In genomic region chr17:44102845-44103622, GRCh38 we compare ENCODE assay signal across 13 cellular contexts. TPM values are rescaled to one million over a fixed set of nuclear protein-coding genes. Genes with fewer than 3 reads are reported as not detected.
DNase-seq lines count a peak whose midpoint lies in the region; ATAC-seq, FAIRE-seq and TF ChIP-seq lines count a peak whose summit lies in the region.
"Had no signal": no experiment of that assay in that cellular context is flagged by ENCODE, and none has a peak within 500 bp of the region (broad histone marks: within the 10 kb centered on the region; RNA-seq: fewer than 3 reads in every experiment).

No MANE protein-coding gene starts in this region.

- H2AFZ ChIP-seq in OCI-LY7 (ENCODE audit: low read length), result no peak overlapping the region

- H3K27ac ChIP-seq in OCI-LY7 (ENCODE audit: low read depth, low read length, poor library complexity, severe bottlenecking), result no peak overlapping the region
- H3K27ac ChIP-seq in gastroesophageal sphincter, result peak overlapping the region in 3 of 4 donors; percentile 55 to 98 (median 72)

- TF ChIP-seq EP300 in gastroesophageal sphincter (IDR thresholded peaks at IDR 0.05), result no peak

- H3K4me3 ChIP-seq in OCI-LY7 (ENCODE audit: low read depth, low read length, poor library complexity, severe bottlenecking), result no peak overlapping the region
- no peak overlapping the region for H3K4me3 ChIP-seq in gastroesophageal sphincter

- H3K36me3 ChIP-seq in OCI-LY7 (ENCODE audit: insufficient read depth, low read length), result no peaks in the 10 kb centered on the region
- peaks cover 0 to 22% of the 10 kb centered on the region in 2 donors for H3K36me3 ChIP-seq in gastroesophageal sphincter

- H3K4me1 ChIP-seq in OCI-LY7 (ENCODE audit: insufficient read depth, low read length, poor library complexity, severe bottlenecking) (peaks cover 17% of the 10 kb centered on the region), gastroesophageal sphincter (peaks cover 3 to 96% (median 33%) of the 10 kb centered on the region in 3 donors)

- H3K27ac Mint-ChIP-seq in progenitor cell of endocrine pancreas, result peak overlapping the region; percentile 84
- H3K27ac Mint-ChIP-seq: activated CD8-positive, alpha-beta T cell treated with anti-CD3 and anti-CD28 coated beads for 36 hours had no signal

- H3K9me2 ChIP-seq in OCI-LY7 (ENCODE audit: insufficient read depth, low read length), result no peaks in the 10 kb centered on the region

- no peak overlapping the region for H3K4me3 Mint-ChIP-seq in progenitor cell of endocrine pancreas (ENCODE audit: low read depth)
- H3K4me3 Mint-ChIP-seq: activated CD8-positive, alpha-beta T cell treated with anti-CD3 and anti-CD28 coated beads for 36 hours had no signal

- no peaks in the 10 kb centered on the region for H3K36me3 Mint-ChIP-seq in progenitor cell of endocrine pancreas (ENCODE audit: insufficient read depth)

- DNase-seq in GM12891 (ENCODE audit: insufficient read length, low spot score), result no peak
- no peak for DNase-seq in OCI-LY7 (ENCODE audit: low spot score)
- DNase-seq in progenitor cell of endocrine pancreas (ENCODE audit: low spot score, unreplicated experiment), result no peak
- DNase-seq in inferior parietal cortex (ENCODE audit: extremely low spot score), result no peak
- no peak for DNase-seq in GM19239 (ENCODE audit: insufficient read length, low spot score)
- DNase-seq in NCI-H2081 treated with DMSO at 0.1 percent for 48 hours (lab: John Stamatoyannopoulos, UW), result no peak
- DNase-seq: activated CD8-positive, alpha-beta T cell treated with anti-CD3 and anti-CD28 coated beads for 36 hours; DND-41; foreskin fibroblast; NCI-H187 treated with DMSO at 0.1 percent for 48 hours; NCI-H774; SHP77 had no signal

- H3K27me3 Mint-ChIP-seq in progenitor cell of endocrine pancreas, result no peaks in the 10 kb centered on the region
- H3K27me3 Mint-ChIP-seq: activated CD8-positive, alpha-beta T cell treated with anti-CD3 and anti-CD28 coated beads for 36 hours had no signal

- ATAC-seq in gastroesophageal sphincter, result peak; percentile 34
- ATAC-seq: activated CD8-positive, alpha-beta T cell treated with anti-CD3 and anti-CD28 coated beads for 36 hours had no signal

- POLR2A ChIA-PET in OCI-LY7 (lab: Charles Lee), result interaction anchor here (0.6 kb wide), 1 partner anchor 25 kb away, joined by 3 read pairs; no protein-coding TSS in a partner anchor

- H3K4me1 Mint-ChIP-seq in progenitor cell of endocrine pancreas (ENCODE audit: low read depth), result no peaks in the 10 kb centered on the region

- 38 to 70% methylated on average over 9 to 10 of the region's 16 CpGs for WGBS in gastroesophageal sphincter (ENCODE audit: low coverage in 1 of 2), 2 donors

- CTCF ChIA-PET in OCI-LY7 (lab: Charles Lee; ENCODE audit: unreplicated experiment), result no interaction called here

- no peaks in the 10 kb centered on the region for H4K20me1 ChIP-seq in OCI-LY7 (ENCODE audit: insufficient read depth, low read length)

- TF ChIP-seq POLR2A in GM12891 (IDR thresholded peaks at IDR 0.05; ENCODE audit: low read depth, low read length) (no peak), gastroesophageal sphincter (IDR thresholded peaks at IDR 0.05) (no peak)

- TF ChIP-seq CTCF in OCI-LY7 (conservative IDR thresholded peaks at IDR 0.05; ENCODE audit: low read length) (0 out of 2 replicates have a peak, but pooled peaks have one; percentile 36), gastroesophageal sphincter (IDR thresholded peaks at IDR 0.05) (no peak), progenitor cell of endocrine pancreas (IDR thresholded peaks at IDR 0.05; ENCODE audit: unreplicated experiment) (no peak)

- no peaks in the 10 kb centered on the region for H3K27me3 ChIP-seq in gastroesophageal sphincter

- FAIRE-seq in GM12891 (lab: Jason Lieb, UNC), result peak; percentile 20
- FAIRE-seq in GM19239 (lab: Jason Lieb, UNC), result no peak

- TSS peak; percentile 77 for BruUV-seq in OCI-LY7 (replicated peaks; lab: Mats Ljungman, UMichigan)

- H3K4me2 ChIP-seq in OCI-LY7 (ENCODE audit: low read length), result no peak overlapping the region

- H3K9me3 Mint-ChIP-seq in progenitor cell of endocrine pancreas (ENCODE audit: low read depth), result no peaks in the 10 kb centered on the region
- H3K9me3 Mint-ChIP-seq: activated CD8-positive, alpha-beta T cell treated with anti-CD3 and anti-CD28 coated beads for 36 hours had no signal

- intact Hi-C loops in OCI-LY7 (cut with micrococcal nuclease; ENCODE audit: unreplicated experiment), result no loop called here

- no peaks in the 10 kb centered on the region for H3K79me2 ChIP-seq in OCI-LY7 (ENCODE audit: insufficient read depth, low read depth, low read length)

- no peaks in the 10 kb centered on the region for H3K9me3 ChIP-seq in OCI-LY7 (ENCODE audit: low read length)
- H3K9me3 ChIP-seq in gastroesophageal sphincter, result no peaks in the 10 kb centered on the region

TF ChIP-seq in GM12891, 5 proteins besides CTCF, POLR2A, EP300 and RAD21:
- TF ChIP-seq POLR2AphosphoS5 (IDR thresholded peaks at IDR 0.05; ENCODE audit: low read depth, low read length) (no peak), SPI1 (IDR thresholded peaks at IDR 0.05; ENCODE audit: low read depth, low read length) (no peak)

RNA-seq across cellular contexts. Expression of gene HDAC5, which starts 20.4 kb away (rescaled TPM):
- 16.4 TPM for polyA plus RNA-seq in GM12891 (2012; ENCODE audit: low read depth, missing spikeins)
- 26.4 and 41.5 TPM in 2 replicates for total RNA-seq in OCI-LY7 (2014; rRNA removed; shearing (Covaris generic))
- 31.4 and 36.3 TPM in 2 replicates for total RNA-seq in OCI-LY7 (2022)
- 100 to 1,000 TPM in 2 of 4 donors, 10 to 100 TPM in 2; 78.1 to 152 (median 112) TPM for total RNA-seq in gastroesophageal sphincter
- 39.0 and 41.3 TPM in 2 replicates for total RNA-seq in progenitor cell of endocrine pancreas

RNA-seq across cellular contexts. Expression of gene G6PC3, which starts 32.5 kb away (rescaled TPM):
- 40.9 TPM for polyA plus RNA-seq in GM12891 (2012; ENCODE audit: low read depth, missing spikeins)
- total RNA-seq in OCI-LY7 (2014; rRNA removed; shearing (Covaris generic)), result 10.7 and 20.6 TPM in 2 replicates
- total RNA-seq in OCI-LY7 (2022), result 41.4 and 46.1 TPM in 2 replicates
- total RNA-seq in gastroesophageal sphincter, result 10 to 100 TPM; 22.1 to 27.5 (median 26.2) TPM
- total RNA-seq in progenitor cell of endocrine pancreas, result 57.3 and 58.7 TPM in 2 replicates

RNA-seq across cellular contexts. Expression of gene LSM12, which starts 36.6 kb away (rescaled TPM):
- polyA plus RNA-seq in GM12891 (2012; ENCODE audit: low read depth, missing spikeins), result 33.3 TPM
- 26.6 and 35.4 TPM in 2 replicates for total RNA-seq in OCI-LY7 (2014; rRNA removed; shearing (Covaris generic))
- total RNA-seq in OCI-LY7 (2022), result 67.9 and 68.0 TPM in 2 replicates
- total RNA-seq in gastroesophageal sphincter, result 10 to 100 TPM; 33.3 to 53.0 (median 41.1) TPM
- total RNA-seq in progenitor cell of endocrine pancreas, result 54.1 and 55.4 TPM in 2 replicates

RNA-seq across cellular contexts. Expression of gene HROB, which starts 38.7 kb away (rescaled TPM):
- polyA plus RNA-seq in GM12891 (2012; ENCODE audit: low read depth, missing spikeins), result 6.7 TPM
- 10.9 and 13.3 TPM in 2 replicates for total RNA-seq in OCI-LY7 (2014; rRNA removed; shearing (Covaris generic))
- total RNA-seq in OCI-LY7 (2022), result 24.7 and 27.3 TPM in 2 replicates
- 1 to 10 TPM in 2 of 4 donors, under 1 TPM in 1, not detected in 1; 0.81 to 1.5 (median 1.3) TPM for total RNA-seq in gastroesophageal sphincter
- 10.1 and 12.8 TPM in 2 replicates for total RNA-seq in progenitor cell of endocrine pancreas
